26 cellular contexts compared by ENCODE assay signal in the genomic region with DNA sequence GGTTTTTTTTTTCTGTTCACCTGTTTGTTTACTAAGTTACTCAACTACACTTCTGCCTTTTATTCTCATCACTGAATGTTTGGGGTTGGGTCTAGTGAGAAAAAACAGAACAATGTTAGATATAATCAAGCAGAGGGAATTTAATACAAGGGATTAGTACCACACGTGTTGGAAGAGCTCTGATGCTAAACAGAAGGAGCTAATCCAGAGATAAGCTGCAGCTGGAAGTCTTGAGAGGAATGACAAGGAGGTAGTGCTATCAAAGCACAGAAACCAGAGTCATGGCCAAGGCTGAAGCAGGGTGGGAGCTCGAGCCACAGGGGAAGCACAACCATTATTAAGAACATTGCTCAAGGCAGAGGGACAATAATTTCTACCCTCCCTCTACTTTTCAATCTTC.
"Had no signal": no experiment of that assay in that cellular context is flagged by ENCODE, and none has a peak within 500 bp of the region (broad histone marks: within the 10 kb centered on the region; RNA-seq: fewer than 3 reads in every experiment).

No MANE protein-coding gene starts in this region.

- H3K27ac ChIP-seq: dorsolateral prefrontal cortex, epithelial cell of prostate, foreskin keratinocyte, gastroesophageal sphincter, heart left ventricle, hepatocyte, neutrophil, parathyroid adenoma, right lobe of liver, thoracic aorta, transverse colon, upper lobe of right lung, vagina had no signal

- H2AFZ ChIP-seq: hepatocyte, parathyroid adenoma had no signal

- H3K27me3 ChIP-seq: foreskin keratinocyte, gastroesophageal sphincter, heart left ventricle, neutrophil, right lobe of liver, transverse colon, upper lobe of right lung, vagina had no signal

- H3K4me1 ChIP-seq: foreskin keratinocyte, gastroesophageal sphincter, heart left ventricle, parathyroid adenoma, right lobe of liver, transverse colon, upper lobe of right lung, vagina had no signal

- H3K36me3 ChIP-seq: gastroesophageal sphincter, heart left ventricle, neutrophil, right lobe of liver, thoracic aorta, transverse colon, upper lobe of right lung, vagina had no signal

- H3K4me3 ChIP-seq: dorsolateral prefrontal cortex, gastroesophageal sphincter, heart left ventricle, hepatocyte, lung, mucosa of descending colon, right lobe of liver, thoracic aorta, transverse colon, upper lobe of right lung, vagina had no signal

- H3K9ac ChIP-seq: parathyroid adenoma had no signal

- H3K4me2 ChIP-seq: hepatocyte had no signal

- DNase-seq: dorsolateral prefrontal cortex; effector CD8-positive, alpha-beta T cell; endodermal cell; foreskin keratinocyte; heart left ventricle; kidney; mucosa of descending colon; naive B cell; right lobe of liver; small intestine; stimulated activated CD4-positive, alpha-beta T cell treated with anti-CD3 and anti-CD28 coated beads, Interleukin-15, amount 100 ng/mL, for 24 hours; stimulated activated CD4-positive, alpha-beta T cell treated with anti-CD3 and anti-CD28 coated beads, Interleukin-2, amount 100 ng/mL, for 48 hours; stimulated activated naive B cell treated with anti-CD40 and anti-IgM and Interleukin-4, amounts not matched to agents 10 μg/mL and 1 μg/mL and 100 μg/mL, for 72 hours; transverse colon; upper lobe of right lung had no signal

- ATAC-seq: esophagus mucosa; foreskin keratinocyte; gastroesophageal sphincter; heart left ventricle; left lobe of liver; mucosa of descending colon; natural killer cell treated with Interleukin-12 subunit alpha and Interleukin-12 subunit beta and Interleukin-15 and Interleukin-18, amount 100 ng/mL, for 72 hours; right lobe of liver; stimulated activated naive B cell treated with anti-CD40 and anti-IgM and Interleukin-4, amounts not matched to agents 10 μg/mL and 1 μg/mL and 100 μg/mL, for 72 hours; upper lobe of right lung had no signal

- H3K79me2 ChIP-seq: hepatocyte, parathyroid adenoma had no signal

- H3K9me3 ChIP-seq: gastroesophageal sphincter, heart left ventricle, neutrophil, right lobe of liver, thoracic aorta, transverse colon, upper lobe of right lung, vagina had no signal
